ENCODE assay signal across 2 cellular contexts in genomic region chr16:86572616-86573015, GRCh38.
TF ChIP-seq lines count a peak whose summit lies in the region.

No MANE protein-coding gene starts in this region.

TF ChIP-seq in IMR-90, 13 proteins besides CTCF, POLR2A, EP300 and RAD21:
- TF ChIP-seq MXI1 (IDR thresholded peaks at IDR 0.05; ENCODE audit: borderline replicate concordance, low read depth, low read length) (no peak), BHLHE40 (IDR thresholded peaks at IDR 0.05; ENCODE audit: low read depth, low read length) (no peak), MAFK (IDR thresholded peaks at IDR 0.05; ENCODE audit: low read depth, low read length) (no peak), USF2 (IDR thresholded peaks at IDR 0.05; ENCODE audit: low read depth, low read length) (no peak), SMC3 (IDR thresholded peaks at IDR 0.05; ENCODE audit: low read depth, low read length) (no peak), CEBPB (IDR thresholded peaks at IDR 0.05; ENCODE audit: low read depth, low read length) (no peak), RFX5 (IDR thresholded peaks at IDR 0.05; ENCODE audit: low read depth, low read length) (no peak), NFE2L2 (IDR thresholded peaks at IDR 0.05; ENCODE audit: low read depth, low read length) (no peak), CHD1 (IDR thresholded peaks at IDR 0.05; ENCODE audit: low read depth, low read length) (no peak), RCOR1 (IDR thresholded peaks at IDR 0.05; ENCODE audit: insufficient replicate concordance, low read length) (no peak), ELK1 (IDR thresholded peaks at IDR 0.05; ENCODE audit: borderline replicate concordance, low read depth, low read length) (no peak), MAZ (IDR thresholded peaks at IDR 0.05; ENCODE audit: borderline replicate concordance, low read depth, low read length) (no peak), FOS (IDR thresholded peaks at IDR 0.05; ENCODE audit: low read depth, low read length) (no peak)
TF ChIP-seq in IMR-90: peak in this region for 0.

TF ChIP-seq in endothelial cell of umbilical vein, 7 proteins besides CTCF, POLR2A, EP300 and RAD21:
- TF ChIP-seq MAX (IDR thresholded peaks at IDR 0.05; ENCODE audit: insufficient read depth, insufficient read length) (no peak), FOS (IDR thresholded peaks at IDR 0.05; ENCODE audit: borderline replicate concordance, insufficient read depth, low read length) (no peak), MYC (IDR thresholded peaks at IDR 0.05; ENCODE audit: low read depth, low read length) (no peak), GATA2 (IDR thresholded peaks at IDR 0.05; ENCODE audit: insufficient read depth, insufficient read length, low read depth, low read length) (no peak), EZH2 (IDR thresholded peaks at IDR 0.05; ENCODE audit: borderline replicate concordance, low read depth, low read length, severe bottlenecking) (no peak), POLR2AphosphoS5 (IDR thresholded peaks at IDR 0.05; ENCODE audit: insufficient read depth, low read depth, low read length) (no peak), JUN (IDR thresholded peaks at IDR 0.05; ENCODE audit: borderline replicate concordance, insufficient read depth, insufficient read length, low read depth) (no peak)
